Comparison of ENCODE assay signal across 16 cellular contexts in genomic region chr1:212686069-212686468, GRCh38. TPM values are rescaled to one million over a fixed set of nuclear protein-coding genes. Genes with fewer than 3 reads are reported as not detected.
DNase-seq lines count a peak whose midpoint lies in the region; ATAC-seq and TF ChIP-seq lines count a peak whose summit lies in the region.
"Had no signal": no experiment of that assay in that cellular context is flagged by ENCODE, and none has a peak within 500 bp of the region (broad histone marks: within the 10 kb centered on the region; RNA-seq: fewer than 3 reads in every experiment).

No MANE protein-coding gene starts in this region.

- no peak overlapping the region for H2BK120ac ChIP-seq in H9 (ENCODE audit: low read depth, low read length, poor library complexity, severe bottlenecking)

- no peaks in the 10 kb centered on the region for H3K36me3 ChIP-seq in transverse colon
- H3K36me3 ChIP-seq: BE2C had no signal

- TF ChIP-seq EP300 in transverse colon (IDR thresholded peaks at IDR 0.05; ENCODE audit: low read depth) = no peak

- ATAC-seq in activated T-cell treated with anti-CD3 and anti-CD28 coated beads, Interleukin-2, amount 50 U/mL, for 72 hours (replicated peaks in 1 of 2) = no peak
- no peak for ATAC-seq in GM21390 (IDR thresholded peaks at IDR 0.05; ENCODE audit: unreplicated experiment)
- ATAC-seq: A549 had no signal

- no peak overlapping the region for H4K91ac ChIP-seq in H9 (ENCODE audit: insufficient read length, low read depth, low read length)

- peak overlapping the region in 1 of 2 donors; percentile 2 for H3K4me3 Mint-ChIP-seq in activated T-cell treated with anti-CD3 and anti-CD28 coated beads, Interleukin-2, amount 50 U/mL, for 72 hours
- no peak overlapping the region for H3K4me3 Mint-ChIP-seq in H9
- H3K4me3 Mint-ChIP-seq: CD8-positive, alpha-beta memory T cell; HFFc6 had no signal

- no peak overlapping the region for H3K18ac ChIP-seq in H9 (ENCODE audit: insufficient read length, low read depth, low read length)

- no peak overlapping the region for H3K9ac ChIP-seq in H9 (ENCODE audit: extremely low read depth, insufficient read length, low read length)

- TF ChIP-seq POLR2A in transverse colon (IDR thresholded peaks at IDR 0.05) = no peak

- no peak overlapping the region for H2BK15ac ChIP-seq in H9 (ENCODE audit: low read depth, low read length)

- H4K20me1 ChIP-seq in H9 (ENCODE audit: control insufficient read depth, insufficient read depth, insufficient read length) = no peaks in the 10 kb centered on the region

- no peak overlapping the region for H2BK20ac ChIP-seq in H9 (ENCODE audit: low read depth, low read length, poor library complexity, severe bottlenecking)

- H3K14ac ChIP-seq in H9 (ENCODE audit: insufficient read depth, low read length) = no peak overlapping the region

- H3K27ac Mint-ChIP-seq in activated T-cell treated with anti-CD3 and anti-CD28 coated beads, Interleukin-2, amount 50 U/mL, for 72 hours = peak overlapping the region; percentile 75
- H3K27ac Mint-ChIP-seq in H9 = no peak overlapping the region
- H3K27ac Mint-ChIP-seq: HFFc6 had no signal

- no peak overlapping the region for H2BK12ac ChIP-seq in H9 (ENCODE audit: insufficient read length, low read depth, low read length)

- no peaks in the 10 kb centered on the region for H3K9me3 ChIP-seq in H9 (ENCODE audit: control insufficient read depth, low read depth, low read length)
- no peaks in the 10 kb centered on the region for H3K9me3 ChIP-seq in transverse colon
- H3K9me3 ChIP-seq: A549, BE2C, Caco-2 had no signal

- H4K5ac ChIP-seq in H9 (ENCODE audit: insufficient read length, low read depth, low read length) = no peak overlapping the region

- in situ Hi-C loops in transverse colon (cut with MboI; ENCODE audit: low pct_ligation_motif_present in 1 of 4, low pct_unique_long_range_greater_than_20kb in 1 of 4, low sequenced_read_pairs in 3 of 4) = no loop called here

- peaks cover 18 to 29% of the 10 kb centered on the region in 2 donors for H3K36me3 Mint-ChIP-seq in activated T-cell treated with anti-CD3 and anti-CD28 coated beads, Interleukin-2, amount 50 U/mL, for 72 hours (ENCODE audit: insufficient read depth in 2 of 2)
- H3K36me3 Mint-ChIP-seq in H9 (ENCODE audit: insufficient read depth in 1 of 3, low read depth in 3 of 3) = no peaks in the 10 kb centered on the region
- H3K36me3 Mint-ChIP-seq: CD8-positive, alpha-beta memory T cell had no signal

- H3K4me1 ChIP-seq in H9 (ENCODE audit: insufficient read depth, low read length) (peaks cover 5% of the 10 kb centered on the region; the same call in 1 of the 2 replicates), transverse colon (no peaks in the 10 kb centered on the region)
- H3K4me1 ChIP-seq: Caco-2 had no signal

- TF ChIP-seq CTCF in H9 (conservative IDR thresholded peaks at IDR 0.05) (no peak), coronary artery (IDR thresholded peaks at IDR 0.05) (no peak), transverse colon (IDR thresholded peaks at IDR 0.05) (no peak)

- no peak overlapping the region for H4K8ac ChIP-seq in H9 (replicated peaks; ENCODE audit: insufficient read length, low read depth, low read length)

- no peak overlapping the region for H3T11ph ChIP-seq in H9 (ENCODE audit: low read length)

- no peaks in the 10 kb centered on the region for H3K79me1 ChIP-seq in H9 (ENCODE audit: insufficient read depth, low read depth, low read length, poor library complexity, severe bottlenecking)

- no peak overlapping the region for H3K4me2 ChIP-seq in H9 (ENCODE audit: insufficient read depth, insufficient read length, low read length)
- H3K4me2 ChIP-seq: A549 had no signal

- no peak overlapping the region for H2AFZ ChIP-seq in H9 (ENCODE audit: low read length)

- H2BK5ac ChIP-seq in H9 (ENCODE audit: insufficient read length, low read length) = no peak overlapping the region

- DNase-seq in activated T-cell treated with anti-CD3 and anti-CD28 coated beads, Interleukin-2, amount 50 U/mL, for 72 hours = peak in 1 of 2 donors; percentile 3
- no peak for DNase-seq in activated T-cell treated with anti-CD3 and anti-CD28 coated beads, Interleukin-2, amount 50 U/mL, for 48 hours
- DNase-seq in H9 = peak; percentile 16
- peak; percentile 49 for DNase-seq in coronary artery (ENCODE audit: low spot score)
- no peak for DNase-seq in transverse colon
- DNase-seq: BE2C; Caco-2; CD8-positive, alpha-beta memory T cell; DND-41; GDM1; GOT3; HCEC 1CT; HFFc6 had no signal

- H3K4ac ChIP-seq in H9 (ENCODE audit: low read depth, low read length) = no peak overlapping the region

- H3K4me3 ChIP-seq in coronary artery = no peak overlapping the region
- H3K4me3 ChIP-seq in transverse colon = no peak overlapping the region
- H3K4me3 ChIP-seq: A549 had no signal

- H3K79me2 ChIP-seq in H9 (ENCODE audit: insufficient read depth, low read length) = no peaks in the 10 kb centered on the region

- no peaks in the 10 kb centered on the region for H3K9me3 Mint-ChIP-seq in activated T-cell treated with anti-CD3 and anti-CD28 coated beads, Interleukin-2, amount 50 U/mL, for 72 hours
- no peaks in the 10 kb centered on the region; a peak in 1 of 5 replicates for H3K9me3 Mint-ChIP-seq in H9
- H3K9me3 Mint-ChIP-seq: CD8-positive, alpha-beta memory T cell; HFFc6 had no signal

- no peaks in the 10 kb centered on the region for H3K23me2 ChIP-seq in H9 (ENCODE audit: insufficient read length, low read depth, low read length, poor library complexity, severe bottlenecking)

- H3K56ac ChIP-seq in H9 (ENCODE audit: insufficient read length, low read depth, low read length) = no peak overlapping the region

- peaks cover 62% of the 10 kb centered on the region for H3K4me1 Mint-ChIP-seq in activated T-cell treated with anti-CD3 and anti-CD28 coated beads, Interleukin-2, amount 50 U/mL, for 72 hours (ENCODE audit: low read depth)
- H3K4me1 Mint-ChIP-seq in H9 = peaks cover 4 to 11% of the 10 kb centered on the region in 2 experiments; a peak in 3 of 4 replicates

- H3K27me3 Mint-ChIP-seq in activated T-cell treated with anti-CD3 and anti-CD28 coated beads, Interleukin-2, amount 50 U/mL, for 72 hours (ENCODE audit: low read depth) = no peaks in the 10 kb centered on the region
- peaks cover 14% of the 10 kb centered on the region for H3K27me3 Mint-ChIP-seq in H9 (ENCODE audit: low read depth)

- H2AK5ac ChIP-seq in H9 (ENCODE audit: insufficient read length, low read length) = no peak overlapping the region

- H3K27ac ChIP-seq in H9 (ENCODE audit: insufficient read length, low read depth, low read length) (no peak overlapping the region), coronary artery (no peak overlapping the region), transverse colon (no peak overlapping the region)
- H3K27ac ChIP-seq: A549, HL-60 had no signal

- no peaks in the 10 kb centered on the region for H3K27me3 ChIP-seq in H9 (ENCODE audit: insufficient read depth, low read length)
- peaks cover 51% of the 10 kb centered on the region for H3K27me3 ChIP-seq in transverse colon
- H3K27me3 ChIP-seq: BE2C had no signal

- WGBS in H9 (ENCODE audit: extremely low coverage, insufficient read length, low lambda C conversion rate) = no CpG with 5 or more reads among the region's 3 CpGs
- WGBS in transverse colon (ENCODE audit: low coverage in 1 of 2), 2 donors = 67 to 72% methylated on average over 1 to 3 of the region's 3 CpGs

- intact Hi-C loops in transverse colon (cut with DNase I; ENCODE audit: low total_unique reads) = no loop called here

- no peak overlapping the region for H3K23ac ChIP-seq in H9 (ENCODE audit: insufficient read length, low read depth, low read length)

RNA-seq across cellular contexts. Expression of gene BATF3, which starts 13.6 kb away (rescaled TPM):
- total RNA-seq in activated T-cell treated with anti-CD3 and anti-CD28 coated beads, Interleukin-2, amount 50 U/mL, for 72 hours = 100 to 1,000 TPM; 400 to 660 TPM
- total RNA-seq in H9 (2021) (2.1 and 2.2 TPM in 2 replicates), transverse colon (1 to 10 TPM in 1 of 4 donors, under 1 TPM in 2, not detected in 1; 0.14 to 2.8 (median 0.64) TPM)

Comparison
In these comparisons a context has a peak if more than half of its experiments do, and no peak if none do; other contexts are left out.
1. DNase-seq: peak in H9 (single experiment) and coronary artery (single experiment); none in activated T-cell treated with anti-CD3 and anti-CD28 coated beads, Interleukin-2, amount 50 U/mL, for 48 hours (0 of 2) and transverse colon (single experiment).
2. RNA of gene BATF3, which starts 13.6 kb away (total RNA-seq): 400 to 660 TPM in activated T-cell treated with anti-CD3 and anti-CD28 coated beads, Interleukin-2, amount 50 U/mL, for 72 hours; 2.1 to 2.2 TPM in H9 and 0.14 to 2.8 TPM in transverse colon; every median in the first group is over 100 times any median in the second.